In genomic region chr22:44707178-44707577, GRCh38 we compare ENCODE assay signal across 25 cellular contexts. TPM values are rescaled to one million over a fixed set of nuclear protein-coding genes. Genes with fewer than 3 reads are reported as not detected.
A peak's percentile ranks its signal among the peaks of the same experiment; 100 is the strongest.
DNase-seq lines count a peak whose midpoint lies in the region; ATAC-seq and TF ChIP-seq lines count a peak whose summit lies in the region.
"Had no signal": no experiment of that assay in that cellular context is flagged by ENCODE, and none has a peak within 500 bp of the region (broad histone marks: within the 10 kb centered on the region; RNA-seq: fewer than 3 reads in every experiment).

No MANE protein-coding gene starts in this region.

- no peak for ATAC-seq in activated T-helper 17 cell treated with anti-CD3 and anti-CD28 coated beads, Interleukin-2, amount 50 U/mL, for 72 hours (replicated peaks)
- ATAC-seq: GM23338, Panc1 had no signal

- intact Hi-C loops in tibial artery (cut with DNase I; ENCODE audit: low total_unique reads) (no loop called here), dorsolateral prefrontal cortex (cut with DNase I) (no loop called here)

- peak overlapping the region; percentile 79 for H3K27ac ChIP-seq in BLaER1
- H3K27ac ChIP-seq in CD8-positive, alpha-beta memory T cell (ENCODE audit: low read depth, low read length), result no peak overlapping the region
- peak overlapping the region; percentile 45 for H3K27ac ChIP-seq in osteoblast (ENCODE audit: low read depth, low read length)
- H3K27ac ChIP-seq in tibial artery, result no peak overlapping the region
- no peak overlapping the region for H3K27ac ChIP-seq in dorsolateral prefrontal cortex
- H3K27ac ChIP-seq: RWPE1 had no signal

- POLR2A ChIA-PET in CD8-positive, alpha-beta memory T cell (lab: Charles Lee), result no interaction called here

- no peaks in the 10 kb centered on the region for H3K9me3 Mint-ChIP-seq in CD8-positive, alpha-beta memory T cell
- H3K9me3 Mint-ChIP-seq in activated T-helper 17 cell treated with anti-CD3 and anti-CD28 coated beads, Interleukin-2, amount 50 U/mL, for 72 hours, result no peaks in the 10 kb centered on the region
- H3K9me3 Mint-ChIP-seq: GM23338, H9 had no signal

- H3K36me3 ChIP-seq in BLaER1 (peaks cover 24% of the 10 kb centered on the region; the same call in 1 of the 2 replicates), osteoblast (ENCODE audit: insufficient read depth, low read length) (no peaks in the 10 kb centered on the region), tibial artery (no peaks in the 10 kb centered on the region)
- no peaks in the 10 kb centered on the region for H3K36me3 ChIP-seq in CD8-positive, alpha-beta memory T cell (ENCODE audit: insufficient read depth, low read length)

- H2AFZ ChIP-seq in osteoblast (ENCODE audit: low read length), result no peak overlapping the region
- H2AFZ ChIP-seq: GM23338 had no signal

- peak overlapping the region in 5 of 8 donors; percentile 46 to 96 (median 80) for H3K27ac Mint-ChIP-seq in CD8-positive, alpha-beta memory T cell
- H3K27ac Mint-ChIP-seq in activated T-helper 17 cell treated with anti-CD3 and anti-CD28 coated beads, Interleukin-2, amount 50 U/mL, for 72 hours, result peak overlapping the region; percentile 48
- H3K27ac Mint-ChIP-seq: GM23338, H9 had no signal

- no peak for DNase-seq in CD8-positive, alpha-beta memory T cell
- no peak for DNase-seq in osteoblast (ENCODE audit: insufficient read length, low spot score, missing footprints)
- no peak for DNase-seq in tibial artery
- no peak for DNase-seq in CD1c-positive myeloid dendritic cell (ENCODE audit: extremely low spot score)
- DNase-seq in NCI-H2107 treated with DMSO at 0.1 percent for 48 hours (lab: John Stamatoyannopoulos, UW; ENCODE audit: unreplicated experiment), result no peak
- DNase-seq in dorsolateral prefrontal cortex, result no peak
- DNase-seq: AML-193, H9, NCI-H1048, NCI-H1417, NCI-H1694, NCI-H2029 treated with DMSO at 0.1 percent for 48 hours, NCI-H2227 treated with DMSO at 0.1 percent for 48 hours, NCI-H526 treated with DMSO at 0.1 percent for 48 hours, SIG-M5, SK-N-SH, SW 1271 had no signal

- CTCF ChIA-PET in CD8-positive, alpha-beta memory T cell (lab: Charles Lee), result interaction anchor here (0.5 to 6.7 kb wide), 4 partner anchors 9 to 697 kb away, joined by 3 to 26 read pairs (median 12); no protein-coding TSS in a partner anchor

- peaks cover 0 to 1% of the 10 kb centered on the region in 2 donors for H3K27me3 Mint-ChIP-seq in CD8-positive, alpha-beta memory T cell
- no peaks in the 10 kb centered on the region for H3K27me3 Mint-ChIP-seq in activated T-helper 17 cell treated with anti-CD3 and anti-CD28 coated beads, Interleukin-2, amount 50 U/mL, for 72 hours

- H3K79me2 ChIP-seq in osteoblast (ENCODE audit: insufficient read depth, low read length), result peaks cover 33% of the 10 kb centered on the region

- peaks cover 93% of the 10 kb centered on the region for H3K4me1 ChIP-seq in BLaER1
- H3K4me1 ChIP-seq in CD8-positive, alpha-beta memory T cell (ENCODE audit: insufficient read depth, low read length), result peaks cover 57% of the 10 kb centered on the region
- peaks cover 13% of the 10 kb centered on the region for H3K4me1 ChIP-seq in osteoblast (ENCODE audit: insufficient read depth, low read length)
- H3K4me1 ChIP-seq in tibial artery, result peaks cover 0 to 14% (median 6%) of the 10 kb centered on the region in 4 donors

- H3K27me3 ChIP-seq in BLaER1 (no peaks in the 10 kb centered on the region), osteoblast (ENCODE audit: insufficient read depth, low read length) (no peaks in the 10 kb centered on the region), tibial artery (peaks cover 0 to 30% of the 10 kb centered on the region in 2 donors), dorsolateral prefrontal cortex (peaks cover 0 to 43% (median 15%) of the 10 kb centered on the region in 45 donors)
- H3K27me3 ChIP-seq in CD8-positive, alpha-beta memory T cell (ENCODE audit: insufficient read depth, low read length, poor library complexity, severe bottlenecking), result no peaks in the 10 kb centered on the region

- H3K9me3 ChIP-seq in BLaER1 (no peaks in the 10 kb centered on the region), osteoblast (ENCODE audit: low read depth, low read length) (no peaks in the 10 kb centered on the region), tibial artery (no peaks in the 10 kb centered on the region)
- no peaks in the 10 kb centered on the region for H3K9me3 ChIP-seq in CD8-positive, alpha-beta memory T cell (ENCODE audit: low read length)
- H3K9me3 ChIP-seq: A549, SK-N-SH had no signal

- peak overlapping the region; percentile 58 for H3K9ac ChIP-seq in BLaER1
- H3K9ac ChIP-seq: SK-N-SH had no signal

- peaks cover 58 to 78% (median 66%) of the 10 kb centered on the region in 3 donors for H3K4me1 Mint-ChIP-seq in CD8-positive, alpha-beta memory T cell
- peaks cover 9% of the 10 kb centered on the region for H3K4me1 Mint-ChIP-seq in activated T-helper 17 cell treated with anti-CD3 and anti-CD28 coated beads, Interleukin-2, amount 50 U/mL, for 72 hours

- TF ChIP-seq CTCF in osteoblast (IDR thresholded peaks at IDR 0.05; ENCODE audit: extremely low read depth, low read depth, low read length) (no peak), tibial artery (IDR thresholded peaks at IDR 0.05) (no peak), dorsolateral prefrontal cortex (IDR thresholded peaks at IDR 0.05 in 54 of 56, conservative IDR thresholded peaks at IDR 0.05 in 2 of 56; ENCODE audit: low read depth in 1 of 56, partially characterized antibody in 56 of 56) (no peak)

- no peak overlapping the region for H3K4me3 ChIP-seq in BLaER1
- H3K4me3 ChIP-seq in CD8-positive, alpha-beta memory T cell (ENCODE audit: low read length), result no peak overlapping the region
- no peak overlapping the region for H3K4me3 ChIP-seq in osteoblast (ENCODE audit: insufficient read depth, low read length)
- no peak overlapping the region for H3K4me3 ChIP-seq in tibial artery
- H3K4me3 ChIP-seq in dorsolateral prefrontal cortex, result no peak overlapping the region
- H3K4me3 ChIP-seq: A549, GM23338 had no signal

- peaks cover 0 to 15% (median 2%) of the 10 kb centered on the region in 3 donors for H3K36me3 Mint-ChIP-seq in CD8-positive, alpha-beta memory T cell
- H3K36me3 Mint-ChIP-seq in activated T-helper 17 cell treated with anti-CD3 and anti-CD28 coated beads, Interleukin-2, amount 50 U/mL, for 72 hours (ENCODE audit: low read depth), result no peaks in the 10 kb centered on the region
- H3K36me3 Mint-ChIP-seq: CD14-positive monocyte had no signal

- H3K4me3 Mint-ChIP-seq in CD8-positive, alpha-beta memory T cell, result peak overlapping the region in 3 of 7 donors; percentile 28 to 76 (median 52)
- H3K4me3 Mint-ChIP-seq in activated T-helper 17 cell treated with anti-CD3 and anti-CD28 coated beads, Interleukin-2, amount 50 U/mL, for 72 hours, result no peak overlapping the region
- H3K4me3 Mint-ChIP-seq: CD14-positive monocyte, GM23338, H9 had no signal

- peak overlapping the region; percentile 98 for H3K4me2 ChIP-seq in BLaER1
- no peak overlapping the region for H3K4me2 ChIP-seq in osteoblast (ENCODE audit: insufficient read depth, low read length)
- H3K4me2 ChIP-seq: A549, GM23338, SK-N-SH had no signal

- peaks cover 62% of the 10 kb centered on the region for H4K20me1 ChIP-seq in BLaER1
- H4K20me1 ChIP-seq in osteoblast (ENCODE audit: insufficient read depth, low read length), result peaks cover 27% of the 10 kb centered on the region

RNA-seq across cellular contexts. Expression of gene PRR5, which starts 5.2 kb away (rescaled TPM):
- total RNA-seq in CD8-positive, alpha-beta memory T cell, result 10 to 100 TPM; 26.4 to 29.9 TPM
- 175 TPM for polyA plus RNA-seq in CD8-positive, alpha-beta memory T cell
- 10 to 100 TPM; 15.1 to 19.9 TPM for total RNA-seq in activated T-helper 17 cell treated with anti-CD3 and anti-CD28 coated beads, Interleukin-2, amount 50 U/mL, for 72 hours
- total RNA-seq in osteoblast, result 13.0 and 14.8 TPM in 2 replicates
- total RNA-seq in dorsolateral prefrontal cortex, result 10 to 100 TPM in 116 of 120 experiments, 1 to 10 TPM in 4; 5.1 to 39.4 (median 15.4) TPM

RNA-seq across cellular contexts. Expression of gene ARHGAP8, which starts 45.2 kb away (rescaled TPM):
- under 1 TPM; 0.42 to 0.49 TPM for total RNA-seq in CD8-positive, alpha-beta memory T cell
- not detected for polyA plus RNA-seq in CD8-positive, alpha-beta memory T cell
- 1 to 10 TPM in 1 of 2 donors, not detected in 1; 2.3 TPM for total RNA-seq in activated T-helper 17 cell treated with anti-CD3 and anti-CD28 coated beads, Interleukin-2, amount 50 U/mL, for 72 hours
- total RNA-seq in osteoblast (0.29 and 0.36 TPM in 2 replicates), dorsolateral prefrontal cortex (10 to 100 TPM in 1 of 120 experiments, 1 to 10 TPM in 111, under 1 TPM in 7, not detected in 1; 0.51 to 10.2 (median 2.7) TPM)
- total RNA-seq: OCI-LY7 had no signal
- polyA plus RNA-seq: CD14-positive monocyte had no signal

Comparison
In these comparisons a context has a peak if more than half of its experiments do, and no peak if none do; other contexts are left out.
1. H3K27ac ChIP-seq: peak in BLaER1 (single experiment) and osteoblast (single experiment); none in CD8-positive, alpha-beta memory T cell (single experiment), tibial artery (0 of 2) and dorsolateral prefrontal cortex (0 of 59).